34 cellular contexts compared by ENCODE assay signal in the genomic region with DNA sequence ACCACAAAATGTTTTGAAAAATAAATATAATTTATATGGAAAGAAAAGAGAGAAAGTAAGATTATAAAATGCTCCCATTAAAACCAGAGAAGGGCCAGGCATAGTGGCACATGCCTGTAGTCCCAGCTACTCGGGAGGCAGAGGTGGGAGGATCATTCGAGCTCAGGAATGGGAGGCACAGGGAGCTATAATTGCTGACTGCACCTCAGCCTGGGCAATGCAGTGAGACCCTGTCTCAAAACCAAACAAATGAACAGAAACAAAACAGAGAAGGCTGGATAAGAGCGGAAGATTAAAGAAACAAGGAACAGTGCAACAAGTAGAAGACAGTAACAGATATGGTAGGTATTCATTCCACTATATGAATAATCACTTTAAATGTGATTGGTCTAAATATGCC.
"Had no signal": no experiment of that assay in that cellular context is flagged by ENCODE, and none has a peak within 500 bp of the region (broad histone marks: within the 10 kb centered on the region; RNA-seq: fewer than 3 reads in every experiment).

No MANE protein-coding gene starts in this region.

- DNase-seq: Karpas-422, Kasumi-1, MG63, MM.1S, MV-4-11, NCI-H1048, NCI-H1092, NCI-H1092 treated with DMSO at 0.1 percent for 48 hours, NCI-H1105, NCI-H1105 treated with DMSO at 0.1 percent for 48 hours, NCI-H1417, NCI-H1417 treated with DMSO at 0.1 percent for 48 hours, NCI-H1436, NCI-H1436 treated with DMSO at 0.1 percent for 48 hours, NCI-H146, NCI-H1694, NCI-H1694 treated with DMSO at 0.1 percent for 48 hours, NCI-H187, NCI-H187 treated with DMSO at 0.1 percent for 48 hours, NCI-H1930, NCI-H2029, NCI-H2029 treated with DMSO at 0.1 percent for 48 hours, NCI-H2081, NCI-H2081 treated with DMSO at 0.1 percent for 48 hours, NCI-H2107, NCI-H2171, NCI-H2171 treated with DMSO at 0.1 percent for 48 hours, NCI-H2227 treated with DMSO at 0.1 percent for 48 hours, NCI-H226, NCI-H345, NCI-H446, NCI-H446 treated with DMSO at 0.1 percent for 48 hours, NCI-H510A had no signal

- H3K4me3 ChIP-seq: MG63 had no signal

- H3K36me3 ChIP-seq: MG63 had no signal

- H3K9me3 ChIP-seq: MG63 had no signal

- H3K27me3 ChIP-seq: MG63 had no signal

- H3K27ac ChIP-seq: KMS-11 had no signal

- H3K9ac ChIP-seq: KMS-11 had no signal

- H3K4me2 ChIP-seq: KMS-11 had no signal
